In the genomic region with DNA sequence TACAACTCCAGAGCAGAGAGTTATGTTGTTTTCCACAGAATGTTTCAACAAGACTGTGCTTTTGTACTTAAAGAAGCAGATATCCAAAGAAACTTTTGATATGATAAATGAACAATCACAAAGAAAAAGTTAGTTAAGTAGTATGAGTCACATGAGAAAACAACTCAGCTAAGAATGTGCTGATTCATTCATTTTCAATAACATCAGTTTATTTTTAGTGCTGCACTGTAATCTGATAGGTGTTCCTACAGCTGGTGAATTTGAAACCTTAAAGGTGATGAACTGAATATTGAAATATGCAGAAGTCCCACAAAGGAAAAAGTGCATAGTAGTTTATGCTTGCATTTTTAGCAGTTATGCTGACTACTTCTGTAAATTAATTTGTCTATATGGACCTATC, we compare ENCODE assay signal across 11 cellular contexts.
DNase-seq lines count a peak whose midpoint lies in the region; ATAC-seq and TF ChIP-seq lines count a peak whose summit lies in the region.
"Had no signal": no experiment of that assay in that cellular context is flagged by ENCODE, and none has a peak within 500 bp of the region (broad histone marks: within the 10 kb centered on the region; RNA-seq: fewer than 3 reads in every experiment).

No MANE protein-coding gene starts in this region.

- H3K4me3 Mint-ChIP-seq in endodermal cell (no peak overlapping the region), progenitor cell of endocrine pancreas (ENCODE audit: low read depth) (no peak overlapping the region), T-helper 17 cell (no peak overlapping the region)
- H3K4me3 Mint-ChIP-seq in CD4-positive, alpha-beta T cell: no peak overlapping the region
- H3K4me3 Mint-ChIP-seq: dendritic cell treated with granulocyte-macrophage colony-stimulating factor and Interleukin-4, amounts not matched to agents 40 ng/mL and 50 ng/mL, for 4 days had no signal

- peaks cover 18% of the 10 kb centered on the region for H3K9me3 ChIP-seq in endodermal cell (ENCODE audit: control insufficient read depth, low read length)
- no peaks in the 10 kb centered on the region for H3K9me3 ChIP-seq in T-helper 17 cell (ENCODE audit: control insufficient read depth, low read length, poor library complexity, severe bottlenecking)
- H3K9me3 ChIP-seq in CD4-positive, alpha-beta T cell (ENCODE audit: control insufficient read depth, low read length): no peaks in the 10 kb centered on the region
- H3K9me3 ChIP-seq: suprapubic skin had no signal

- no peaks in the 10 kb centered on the region for H3K36me3 ChIP-seq in endodermal cell (ENCODE audit: control insufficient read depth, insufficient read depth, low read length)
- H3K36me3 ChIP-seq: suprapubic skin had no signal

- TF ChIP-seq CTCF in endodermal cell (conservative IDR thresholded peaks at IDR 0.05) (no peak), progenitor cell of endocrine pancreas (IDR thresholded peaks at IDR 0.05; ENCODE audit: unreplicated experiment) (no peak), GM10266 (IDR thresholded peaks at IDR 0.05; ENCODE audit: control insufficient read depth, insufficient read depth, low read depth, missing control alignments) (no peak)
- no peak for TF ChIP-seq CTCF in CD4-positive, alpha-beta T cell (IDR thresholded peaks at IDR 0.05)

- H3K27me3 ChIP-seq in endodermal cell (ENCODE audit: control insufficient read depth, insufficient read depth, low read length, poor library complexity, severe bottlenecking): no peaks in the 10 kb centered on the region
- no peaks in the 10 kb centered on the region for H3K27me3 ChIP-seq in CD4-positive, alpha-beta T cell (ENCODE audit: control insufficient read depth, insufficient read depth, low read length)
- H3K27me3 ChIP-seq: suprapubic skin had no signal

- H3K9me3 Mint-ChIP-seq in endodermal cell (peaks cover 16% of the 10 kb centered on the region), progenitor cell of endocrine pancreas (ENCODE audit: low read depth) (peaks cover 10% of the 10 kb centered on the region)
- H3K9me3 Mint-ChIP-seq in CD4-positive, alpha-beta T cell: peaks cover 2% of the 10 kb centered on the region

- DNase-seq in GM04503 (ENCODE audit: low read depth): peak; percentile 46
- DNase-seq in M059J (ENCODE audit: low read depth): peak; percentile 78
- no peak for DNase-seq in endodermal cell
- DNase-seq in progenitor cell of endocrine pancreas (ENCODE audit: low spot score, unreplicated experiment): no peak
- no peak for DNase-seq in T-helper 17 cell
- DNase-seq in CD4-positive, alpha-beta T cell: no peak
- DNase-seq in GM10266 (ENCODE audit: extremely low spot score): no peak
- no peak for DNase-seq in NOMO-1 (lab: John Stamatoyannopoulos, UW; ENCODE audit: unreplicated experiment in 2 of 2)

- CTCF ChIA-PET in CD4-positive, alpha-beta T cell (lab: Charles Lee): no interaction called here

- H3K27ac Mint-ChIP-seq in endodermal cell: peak overlapping the region; percentile 65
- peak overlapping the region; percentile 15 for H3K27ac Mint-ChIP-seq in progenitor cell of endocrine pancreas
- H3K27ac Mint-ChIP-seq in T-helper 17 cell: no peak overlapping the region
- H3K27ac Mint-ChIP-seq in CD4-positive, alpha-beta T cell: no peak overlapping the region
- H3K27ac Mint-ChIP-seq: dendritic cell treated with granulocyte-macrophage colony-stimulating factor and Interleukin-4, amounts not matched to agents 40 ng/mL and 50 ng/mL, for 4 days had no signal

- no peak for ATAC-seq in T-helper 17 cell
- ATAC-seq in CD4-positive, alpha-beta T cell (ENCODE audit: poor library complexity): no peak

- intact Hi-C loops in CD4-positive, alpha-beta T cell (cut with DNase I, micrococcal nuclease): no loop called here

- no peaks in the 10 kb centered on the region for H3K4me1 ChIP-seq in endodermal cell (ENCODE audit: control insufficient read depth, insufficient read depth, low read length)
- H3K4me1 ChIP-seq: suprapubic skin had no signal

- no peak overlapping the region for H3K4me3 ChIP-seq in endodermal cell (ENCODE audit: low read length)
- H3K4me3 ChIP-seq: lung, suprapubic skin had no signal

- H3K4me1 Mint-ChIP-seq in endodermal cell: peaks cover 4% of the 10 kb centered on the region
- peaks cover 8% of the 10 kb centered on the region for H3K4me1 Mint-ChIP-seq in progenitor cell of endocrine pancreas (ENCODE audit: low read depth)
- H3K4me1 Mint-ChIP-seq in T-helper 17 cell: no peaks in the 10 kb centered on the region
- no peaks in the 10 kb centered on the region for H3K4me1 Mint-ChIP-seq in CD4-positive, alpha-beta T cell (ENCODE audit: low read depth)

- H3K9ac ChIP-seq in endodermal cell (ENCODE audit: extremely low read depth, low read length, poor library complexity, severe bottlenecking): no peak overlapping the region

- H3K27ac ChIP-seq in endodermal cell (ENCODE audit: low read depth, low read length): no peak overlapping the region
- no peak overlapping the region for H3K27ac ChIP-seq in CD4-positive, alpha-beta T cell (ENCODE audit: low read depth, low read length)
- H3K27ac ChIP-seq: suprapubic skin had no signal

- H3K36me3 Mint-ChIP-seq in endodermal cell (ENCODE audit: low read depth): peaks cover 4% of the 10 kb centered on the region
- H3K36me3 Mint-ChIP-seq in progenitor cell of endocrine pancreas (ENCODE audit: insufficient read depth): no peaks in the 10 kb centered on the region
- no peaks in the 10 kb centered on the region for H3K36me3 Mint-ChIP-seq in T-helper 17 cell (ENCODE audit: low read depth)
- H3K36me3 Mint-ChIP-seq in CD4-positive, alpha-beta T cell (ENCODE audit: low read depth): no peaks in the 10 kb centered on the region

- POLR2A ChIA-PET in CD4-positive, alpha-beta T cell (lab: Charles Lee): no interaction called here

- H3K27me3 Mint-ChIP-seq in endodermal cell (ENCODE audit: insufficient read depth): no peaks in the 10 kb centered on the region
- no peaks in the 10 kb centered on the region for H3K27me3 Mint-ChIP-seq in progenitor cell of endocrine pancreas
- H3K27me3 Mint-ChIP-seq in T-helper 17 cell: no peaks in the 10 kb centered on the region
- H3K27me3 Mint-ChIP-seq in CD4-positive, alpha-beta T cell: no peaks in the 10 kb centered on the region
- H3K27me3 Mint-ChIP-seq: dendritic cell treated with granulocyte-macrophage colony-stimulating factor and Interleukin-4, amounts not matched to agents 40 ng/mL and 50 ng/mL, for 4 days had no signal

Comparison
In these comparisons a context has a peak if more than half of its experiments do, and no peak if none do; other contexts are left out.
1. DNase-seq: peak in GM04503 (single experiment) and M059J (single experiment); none in endodermal cell (single experiment), progenitor cell of endocrine pancreas (single experiment), T-helper 17 cell (0 of 3), CD4-positive, alpha-beta T cell (0 of 10), GM10266 (single experiment) and NOMO-1 (0 of 2).
2. H3K27ac Mint-ChIP-seq: peak in endodermal cell (single experiment) and progenitor cell of endocrine pancreas (single experiment); none in T-helper 17 cell (single experiment) and CD4-positive, alpha-beta T cell (single experiment).